Comparison of ENCODE assay signal across 14 cellular contexts in genomic region chr1:237492359-237492758, GRCh38.
DNase-seq lines count a peak whose midpoint lies in the region; ATAC-seq and TF ChIP-seq lines count a peak whose summit lies in the region.
"Had no signal": no experiment of that assay in that cellular context is flagged by ENCODE, and none has a peak within 500 bp of the region (broad histone marks: within the 10 kb centered on the region; RNA-seq: fewer than 3 reads in every experiment).

No MANE protein-coding gene starts in this region.

- no peak overlapping the region for H3K9ac ChIP-seq in MM.1S (ENCODE audit: low read length)

- TF ChIP-seq CTCF in GM12872 (IDR thresholded peaks at IDR 0.05; ENCODE audit: insufficient read depth, low read depth, low read length): peak; percentile 36; the same call in 2 of the 3 replicates
- 0 out of 2 replicates have a peak, but pooled peaks have one; percentile 16 for TF ChIP-seq CTCF in MM.1S (IDR thresholded peaks at IDR 0.05; ENCODE audit: low read length)
- TF ChIP-seq CTCF in endothelial cell (IDR thresholded peaks at IDR 0.05; ENCODE audit: unreplicated experiment): peak; percentile 24
- no peak for TF ChIP-seq CTCF in osteocyte (IDR thresholded peaks at IDR 0.05)

- no peak overlapping the region for H3K4me3 ChIP-seq in MM.1S (ENCODE audit: low read length)
- H3K4me3 ChIP-seq: body of pancreas, left lung, testis had no signal

- POLR2A ChIA-PET in naive thymus-derived CD8-positive, alpha-beta T cell (lab: Charles Lee): no interaction called here

- H3K4me3 Mint-ChIP-seq in endothelial cell (ENCODE audit: unreplicated experiment) (no peak overlapping the region), osteocyte (ENCODE audit: unreplicated experiment) (no peak overlapping the region)
- no peak overlapping the region for H3K4me3 Mint-ChIP-seq in naive thymus-derived CD8-positive, alpha-beta T cell
- H3K4me3 Mint-ChIP-seq: CD8-positive, alpha-beta memory T cell had no signal

- H3K9me3 Mint-ChIP-seq in endothelial cell (ENCODE audit: unreplicated experiment) (no peaks in the 10 kb centered on the region), osteocyte (ENCODE audit: unreplicated experiment) (no peaks in the 10 kb centered on the region)
- peaks cover 0 to 3% (median 0%) of the 10 kb centered on the region in 9 donors for H3K9me3 Mint-ChIP-seq in naive thymus-derived CD8-positive, alpha-beta T cell
- H3K9me3 Mint-ChIP-seq: activated T-helper 2 cell treated with anti-CD3 and anti-CD28 coated beads, Interferon-gamma antibody, Interleukin-2, Interleukin-4, amounts not matched to agents 10 μg/mL and 5 μg/mL and 100 μg/mL, durations not matched to agents 14 hours and 24 hours and 36 hours; CD8-positive, alpha-beta memory T cell had no signal

- peaks cover 4% of the 10 kb centered on the region for H3K4me1 Mint-ChIP-seq in endothelial cell (ENCODE audit: unreplicated experiment)
- no peaks in the 10 kb centered on the region for H3K4me1 Mint-ChIP-seq in naive thymus-derived CD8-positive, alpha-beta T cell
- no peaks in the 10 kb centered on the region for H3K4me1 Mint-ChIP-seq in osteocyte (ENCODE audit: unreplicated experiment)
- H3K4me1 Mint-ChIP-seq: CD8-positive, alpha-beta memory T cell had no signal

- H3K27ac Mint-ChIP-seq in endothelial cell (ENCODE audit: unreplicated experiment) (no peak overlapping the region), osteocyte (ENCODE audit: unreplicated experiment) (no peak overlapping the region)
- H3K27ac Mint-ChIP-seq in naive thymus-derived CD8-positive, alpha-beta T cell: no peak overlapping the region
- H3K27ac Mint-ChIP-seq: activated T-helper 2 cell treated with anti-CD3 and anti-CD28 coated beads, Interferon-gamma antibody, Interleukin-2, Interleukin-4, amounts not matched to agents 10 μg/mL and 5 μg/mL and 100 μg/mL, durations not matched to agents 14 hours and 24 hours and 36 hours; CD8-positive, alpha-beta memory T cell had no signal

- H3K36me3 Mint-ChIP-seq in endothelial cell (ENCODE audit: low read depth, unreplicated experiment) (no peaks in the 10 kb centered on the region), osteocyte (ENCODE audit: unreplicated experiment) (no peaks in the 10 kb centered on the region)
- H3K36me3 Mint-ChIP-seq in naive thymus-derived CD8-positive, alpha-beta T cell: no peaks in the 10 kb centered on the region
- H3K36me3 Mint-ChIP-seq: CD8-positive, alpha-beta memory T cell had no signal

- H3K9me2 ChIP-seq in MM.1S (replicated peaks; ENCODE audit: insufficient read depth, low read length): no peaks in the 10 kb centered on the region

- H3K27me3 Mint-ChIP-seq in endothelial cell (ENCODE audit: unreplicated experiment): peaks cover 2% of the 10 kb centered on the region
- peaks cover 0 to 4% (median 1%) of the 10 kb centered on the region in 5 donors for H3K27me3 Mint-ChIP-seq in naive thymus-derived CD8-positive, alpha-beta T cell
- H3K27me3 Mint-ChIP-seq in osteocyte (ENCODE audit: unreplicated experiment): no peaks in the 10 kb centered on the region

- peaks cover 54% of the 10 kb centered on the region for H3K27me3 ChIP-seq in MM.1S (replicated peaks; ENCODE audit: insufficient read depth, low read length)
- H3K27me3 ChIP-seq: body of pancreas, left lung, testis had no signal

- H3K4me1 ChIP-seq in MM.1S (ENCODE audit: low read length): no peaks in the 10 kb centered on the region
- H3K4me1 ChIP-seq: body of pancreas, left lung, testis had no signal

- no peaks in the 10 kb centered on the region for H3K9me3 ChIP-seq in MM.1S (replicated peaks; ENCODE audit: insufficient read depth, low read length)
- H3K9me3 ChIP-seq: body of pancreas, left lung, testis had no signal

- H3F3A ChIP-seq in MM.1S (ENCODE audit: insufficient read depth, low read length): no peaks in the 10 kb centered on the region

- H4K20me1 ChIP-seq in MM.1S (ENCODE audit: insufficient read depth, low read length): no peaks in the 10 kb centered on the region

- ATAC-seq in GM21447 (IDR thresholded peaks at IDR 0.05; ENCODE audit: unreplicated experiment): peak; percentile 51
- ATAC-seq in naive thymus-derived CD8-positive, alpha-beta T cell: no peak
- ATAC-seq in HG02798 (IDR thresholded peaks at IDR 0.05; ENCODE audit: poor library complexity, unreplicated experiment): no peak
- ATAC-seq: body of pancreas, left lung had no signal

- DNase-seq in MM.1S (no peak), endothelial cell (ENCODE audit: low spot score) (no peak), osteocyte (ENCODE audit: extremely low spot score, unreplicated experiment) (no peak)
- DNase-seq in naive thymus-derived CD8-positive, alpha-beta T cell: no peak
- DNase-seq: body of pancreas; CD8-positive, alpha-beta memory T cell; effector memory CD4-positive, alpha-beta T cell; left lung; NCI-H526; testis had no signal

- H2AFZ ChIP-seq in MM.1S (ENCODE audit: low read length): no peak overlapping the region

- H3K27ac ChIP-seq in MM.1S (ENCODE audit: low read length): no peak overlapping the region
- H3K27ac ChIP-seq: body of pancreas, left lung, testis had no signal

- no peaks in the 10 kb centered on the region for H3K79me2 ChIP-seq in MM.1S (ENCODE audit: low read length)

- no peaks in the 10 kb centered on the region for H3K36me3 ChIP-seq in MM.1S (replicated peaks; ENCODE audit: insufficient read depth, low read length)
- H3K36me3 ChIP-seq: left lung had no signal

- no peak overlapping the region for H3K4me2 ChIP-seq in MM.1S (ENCODE audit: low read depth, low read length)
